ENCODE assay signal across 8 cellular contexts in genomic region chr9:86614871-86615849, GRCh38.
DNase-seq lines count a peak whose midpoint lies in the region; ATAC-seq and TF ChIP-seq lines count a peak whose summit lies in the region.

No MANE protein-coding gene starts in this region.

- H3K27me3 Mint-ChIP-seq in activated CD4-positive, alpha-beta memory T cell treated with anti-CD3 and anti-CD28 coated beads for 36 hours = peaks cover 1% of the 10 kb centered on the region
- no peaks in the 10 kb centered on the region for H3K27me3 Mint-ChIP-seq in activated CD4-positive, alpha-beta memory T cell treated with anti-CD3 and anti-CD28 coated beads, Interleukin-2, amount 10 ng/mL, durations not matched to agents 7 days and 5 days

- H3K27ac ChIP-seq in Peyer's patch = no peak overlapping the region

- no peak overlapping the region for H3K27ac Mint-ChIP-seq in activated CD4-positive, alpha-beta memory T cell treated with anti-CD3 and anti-CD28 coated beads for 36 hours
- H3K27ac Mint-ChIP-seq in activated CD4-positive, alpha-beta memory T cell treated with anti-CD3 and anti-CD28 coated beads, Interleukin-2, amount 10 ng/mL, durations not matched to agents 7 days and 5 days = no peak overlapping the region

- DNase-seq in activated CD4-positive, alpha-beta memory T cell treated with anti-CD3 and anti-CD28 coated beads for 36 hours = peak; percentile 11
- no peak for DNase-seq in activated CD4-positive, alpha-beta memory T cell treated with anti-CD3 and anti-CD28 coated beads, Interleukin-2, amount 10 ng/mL, durations not matched to agents 7 days and 5 days
- no peak for DNase-seq in Peyer's patch
- peak; percentile 95 for DNase-seq in foreskin melanocyte
- DNase-seq in superior temporal gyrus (ENCODE audit: extremely low spot score) = peak; percentile 40
- no peak for DNase-seq in NCI-H1417 treated with DMSO at 0.1 percent for 48 hours (lab: John Stamatoyannopoulos, UW)

- peak in 4 of 6 experiments; percentile 13 to 30 (median 24) for TF ChIP-seq CTCF in Peyer's patch (IDR thresholded peaks at IDR 0.05)

- TF ChIP-seq POLR2A in Peyer's patch (IDR thresholded peaks at IDR 0.05) = no peak

- POLR2A ChIA-PET in activated CD4-positive, alpha-beta memory T cell treated with anti-CD3 and anti-CD28 coated beads for 36 hours (lab: Charles Lee) = no interaction called here
- POLR2A ChIA-PET in activated CD4-positive, alpha-beta memory T cell treated with anti-CD3 and anti-CD28 coated beads, Interleukin-2, amount 10 ng/mL, durations not matched to agents 7 days and 5 days (lab: Charles Lee) = no interaction called here

- ATAC-seq in HG03097 (IDR thresholded peaks at IDR 0.05; ENCODE audit: low FRiP score, unreplicated experiment) (no peak), HG03159 (IDR thresholded peaks at IDR 0.05; ENCODE audit: unreplicated experiment) (no peak)

- H3K9me3 Mint-ChIP-seq in activated CD4-positive, alpha-beta memory T cell treated with anti-CD3 and anti-CD28 coated beads for 36 hours = no peaks in the 10 kb centered on the region
- no peaks in the 10 kb centered on the region for H3K9me3 Mint-ChIP-seq in activated CD4-positive, alpha-beta memory T cell treated with anti-CD3 and anti-CD28 coated beads, Interleukin-2, amount 10 ng/mL, durations not matched to agents 7 days and 5 days

- no peak overlapping the region for H3K4me3 Mint-ChIP-seq in activated CD4-positive, alpha-beta memory T cell treated with anti-CD3 and anti-CD28 coated beads for 36 hours
- H3K4me3 Mint-ChIP-seq in activated CD4-positive, alpha-beta memory T cell treated with anti-CD3 and anti-CD28 coated beads, Interleukin-2, amount 10 ng/mL, durations not matched to agents 7 days and 5 days = no peak overlapping the region

- no peaks in the 10 kb centered on the region for H3K27me3 ChIP-seq in Peyer's patch

- H3K4me1 Mint-ChIP-seq in activated CD4-positive, alpha-beta memory T cell treated with anti-CD3 and anti-CD28 coated beads for 36 hours (ENCODE audit: low read depth) = no peaks in the 10 kb centered on the region
- H3K4me1 Mint-ChIP-seq in activated CD4-positive, alpha-beta memory T cell treated with anti-CD3 and anti-CD28 coated beads, Interleukin-2, amount 10 ng/mL, durations not matched to agents 7 days and 5 days = no peaks in the 10 kb centered on the region

- no peaks in the 10 kb centered on the region for H3K4me1 ChIP-seq in Peyer's patch

- no peak overlapping the region for H3K4me3 ChIP-seq in Peyer's patch

- CTCF ChIA-PET in activated CD4-positive, alpha-beta memory T cell treated with anti-CD3 and anti-CD28 coated beads for 36 hours (lab: Charles Lee) = interaction anchor here (0.7 to 3.8 kb wide), 4 partner anchors 17 to 724 kb away, joined by 3 to 21 read pairs (median 3); no protein-coding TSS in a partner anchor
- CTCF ChIA-PET in activated CD4-positive, alpha-beta memory T cell treated with anti-CD3 and anti-CD28 coated beads, Interleukin-2, amount 10 ng/mL, durations not matched to agents 7 days and 5 days (lab: Charles Lee) = interaction anchor here (0.7 to 1.1 kb wide), 3 partner anchors 9 to 710 kb away, joined by 3 to 4 read pairs (median 3); no protein-coding TSS in a partner anchor

- H3K36me3 Mint-ChIP-seq in activated CD4-positive, alpha-beta memory T cell treated with anti-CD3 and anti-CD28 coated beads for 36 hours = no peaks in the 10 kb centered on the region
- H3K36me3 Mint-ChIP-seq in activated CD4-positive, alpha-beta memory T cell treated with anti-CD3 and anti-CD28 coated beads, Interleukin-2, amount 10 ng/mL, durations not matched to agents 7 days and 5 days (ENCODE audit: low read depth) = no peaks in the 10 kb centered on the region

- H3K36me3 ChIP-seq in Peyer's patch = no peaks in the 10 kb centered on the region

- intact Hi-C loops in activated CD4-positive, alpha-beta memory T cell treated with anti-CD3 and anti-CD28 coated beads for 36 hours (cut with micrococcal nuclease) = loop anchor here (10.0 kb wide), 1 partner anchor 710 kb away; no protein-coding TSS in a partner anchor

- no peaks in the 10 kb centered on the region for H3K9me3 ChIP-seq in Peyer's patch

Comparison
In these comparisons a context has a peak if more than half of its experiments do, and no peak if none do; other contexts are left out.
1. DNase-seq: peak in activated CD4-positive, alpha-beta memory T cell treated with anti-CD3 and anti-CD28 coated beads for 36 hours (single experiment), foreskin melanocyte (single experiment) and superior temporal gyrus (single experiment); none in activated CD4-positive, alpha-beta memory T cell treated with anti-CD3 and anti-CD28 coated beads, Interleukin-2, amount 10 ng/mL, durations not matched to agents 7 days and 5 days (single experiment), Peyer's patch (0 of 3) and NCI-H1417 treated with DMSO at 0.1 percent for 48 hours (single experiment).